ENCODE assay signal across 11 cellular contexts in genomic region chr6:160462116-160462515, GRCh38.
DNase-seq lines count a peak whose midpoint lies in the region; ATAC-seq and TF ChIP-seq lines count a peak whose summit lies in the region.
"Had no signal": no experiment of that assay in that cellular context is flagged by ENCODE, and none has a peak within 500 bp of the region (broad histone marks: within the 10 kb centered on the region; RNA-seq: fewer than 3 reads in every experiment).

No MANE protein-coding gene starts in this region.

- H3K4me3 ChIP-seq in PC-3 (ENCODE audit: low read length) (no peak overlapping the region), upper lobe of right lung (no peak overlapping the region)
- peak overlapping the region; percentile 25 for H3K4me3 ChIP-seq in naive thymus-derived CD4-positive, alpha-beta T cell (ENCODE audit: low read length)
- H3K4me3 ChIP-seq: cardiac muscle cell had no signal

- H3K27me3 Mint-ChIP-seq in T-helper 1 cell treated with Interleukin-12 subunit alpha and Interleukin-12 subunit beta and Interleukin-4 antibody, amounts not matched to agents 30 μg/mL and 1 μg/mL, for 36 hours (ENCODE audit: low read depth), result peaks cover 13% of the 10 kb centered on the region
- no peaks in the 10 kb centered on the region; the same call in 1 of the 2 replicates for H3K27me3 Mint-ChIP-seq in HFFc6 (ENCODE audit: insufficient read depth)
- peaks cover 0 to 51% (median 10%) of the 10 kb centered on the region in 5 donors for H3K27me3 Mint-ChIP-seq in naive thymus-derived CD4-positive, alpha-beta T cell
- peaks cover 3% of the 10 kb centered on the region for H3K27me3 Mint-ChIP-seq in H9 (ENCODE audit: low read depth)

- peaks cover 62% of the 10 kb centered on the region for H3K4me1 Mint-ChIP-seq in T-helper 1 cell treated with Interleukin-12 subunit alpha and Interleukin-12 subunit beta and Interleukin-4 antibody, amounts not matched to agents 30 μg/mL and 1 μg/mL, for 36 hours (ENCODE audit: low read depth)
- H3K4me1 Mint-ChIP-seq in HFFc6 (ENCODE audit: low read depth) (peaks cover 30% of the 10 kb centered on the region), H9 (0 out of 4 replicates have a peak, but pooled peaks cover 0 to 2% of the 10 kb centered on the region in 2 experiments)
- peaks cover 33 to 86% (median 71%) of the 10 kb centered on the region in 7 donors for H3K4me1 Mint-ChIP-seq in naive thymus-derived CD4-positive, alpha-beta T cell

- peak overlapping the region; percentile 83 for H3K27ac Mint-ChIP-seq in T-helper 1 cell treated with Interleukin-12 subunit alpha and Interleukin-12 subunit beta and Interleukin-4 antibody, amounts not matched to agents 30 μg/mL and 1 μg/mL, for 36 hours
- H3K27ac Mint-ChIP-seq in HFFc6 (peak overlapping the region; percentile 72), H9 (no peak overlapping the region)
- peak overlapping the region in 6 of 9 donors; percentile 66 to 98 (median 86) for H3K27ac Mint-ChIP-seq in naive thymus-derived CD4-positive, alpha-beta T cell

- H2BK12ac ChIP-seq in H9 (ENCODE audit: insufficient read length, low read depth, low read length), result no peak overlapping the region

- H3T11ph ChIP-seq in H9 (ENCODE audit: low read length), result no peak overlapping the region

- H4K91ac ChIP-seq in H9 (ENCODE audit: insufficient read length, low read depth, low read length), result no peak overlapping the region

- H3K4me3 Mint-ChIP-seq in T-helper 1 cell treated with Interleukin-12 subunit alpha and Interleukin-12 subunit beta and Interleukin-4 antibody, amounts not matched to agents 30 μg/mL and 1 μg/mL, for 36 hours, result no peak overlapping the region
- H3K4me3 Mint-ChIP-seq in HFFc6 (peak overlapping the region; percentile 14; the same call in 1 of the 2 replicates), H9 (no peak overlapping the region)
- peak overlapping the region in 9 of 10 donors; percentile 66 to 89 (median 72) for H3K4me3 Mint-ChIP-seq in naive thymus-derived CD4-positive, alpha-beta T cell

- H2BK15ac ChIP-seq in H9 (ENCODE audit: low read depth, low read length), result no peak overlapping the region

- H2BK20ac ChIP-seq in H9 (ENCODE audit: low read depth, low read length, poor library complexity, severe bottlenecking), result no peak overlapping the region

- no peaks in the 10 kb centered on the region for H3K79me1 ChIP-seq in H9 (ENCODE audit: insufficient read depth, low read depth, low read length, poor library complexity, severe bottlenecking)

- H2AFZ ChIP-seq in PC-3 (ENCODE audit: low read length), result no peak overlapping the region
- no peak overlapping the region for H2AFZ ChIP-seq in H9 (ENCODE audit: low read length)

- H3K56ac ChIP-seq in H9 (ENCODE audit: insufficient read length, low read depth, low read length), result no peak overlapping the region

- no peak overlapping the region for H2BK5ac ChIP-seq in H9 (ENCODE audit: insufficient read length, low read length)

- H3K27ac ChIP-seq in PC-3 (ENCODE audit: low read length), result peak overlapping the region; percentile 94
- no peak overlapping the region for H3K27ac ChIP-seq in naive thymus-derived CD4-positive, alpha-beta T cell (ENCODE audit: low read depth, low read length)
- no peak overlapping the region for H3K27ac ChIP-seq in upper lobe of right lung
- H3K27ac ChIP-seq in H9 (ENCODE audit: insufficient read length, low read depth, low read length), result no peak overlapping the region
- H3K27ac ChIP-seq: cardiac muscle cell had no signal

- no peak overlapping the region for H2AK5ac ChIP-seq in H9 (ENCODE audit: insufficient read length, low read length)

- H3K18ac ChIP-seq in H9 (ENCODE audit: insufficient read length, low read depth, low read length), result no peak overlapping the region

- H3K9me3 ChIP-seq in PC-3 (ENCODE audit: low read length) (no peaks in the 10 kb centered on the region), upper lobe of right lung (no peaks in the 10 kb centered on the region), H9 (ENCODE audit: control insufficient read depth, low read depth, low read length) (no peaks in the 10 kb centered on the region)
- H3K9me3 ChIP-seq in naive thymus-derived CD4-positive, alpha-beta T cell (ENCODE audit: control insufficient read depth in 2 of 3, low read length in 3 of 3), result no peaks in the 10 kb centered on the region

- peaks cover 13% of the 10 kb centered on the region for H3K9me3 Mint-ChIP-seq in T-helper 1 cell treated with Interleukin-12 subunit alpha and Interleukin-12 subunit beta and Interleukin-4 antibody, amounts not matched to agents 30 μg/mL and 1 μg/mL, for 36 hours
- H3K9me3 Mint-ChIP-seq in HFFc6, result no peaks in the 10 kb centered on the region
- peaks cover 0 to 14% (median 0%) of the 10 kb centered on the region in 11 donors for H3K9me3 Mint-ChIP-seq in naive thymus-derived CD4-positive, alpha-beta T cell
- peaks cover 3 to 7% of the 10 kb centered on the region in 2 experiments; a peak in 3 of 5 replicates for H3K9me3 Mint-ChIP-seq in H9

- H3K36me3 ChIP-seq in PC-3 (ENCODE audit: low read depth, low read length) (peaks cover 3% of the 10 kb centered on the region; the same call in 1 of the 2 replicates), upper lobe of right lung (no peaks in the 10 kb centered on the region)
- H3K36me3 ChIP-seq in naive thymus-derived CD4-positive, alpha-beta T cell (ENCODE audit: control insufficient read depth in 2 of 3, insufficient read depth in 3 of 3, low read length in 3 of 3), result no peaks in the 10 kb centered on the region
- H3K36me3 ChIP-seq: cardiac muscle cell had no signal

- H3K79me2 ChIP-seq in PC-3 (ENCODE audit: low read length), result no peaks in the 10 kb centered on the region
- H3K79me2 ChIP-seq in H9 (ENCODE audit: insufficient read depth, low read length), result no peaks in the 10 kb centered on the region

- intact Hi-C loops in PC-3 (cut with micrococcal nuclease) (loop anchor here (10.0 kb wide), 1 partner anchor 53 kb away; no protein-coding TSS in a partner anchor), upper lobe of right lung (cut with DNase I) (no loop called here)
- intact Hi-C loops in naive thymus-derived CD4-positive, alpha-beta T cell (cut with micrococcal nuclease), result loop anchor here (1.0 to 10.0 kb wide), 12 partner anchors 8 to 1290 kb away; partner anchors contain the start of genes SOD2 (in 2 of the 2), TCP1 (in 2 of the 2), IGF2R (in 1 of the 2) and MAP3K4 (in 1 of the 2)

- H4K8ac ChIP-seq in H9 (replicated peaks; ENCODE audit: insufficient read length, low read depth, low read length), result no peak overlapping the region

- H3K14ac ChIP-seq in H9 (ENCODE audit: insufficient read depth, low read length), result no peak overlapping the region

- 0 out of 2 replicates have a peak overlapping the region, but pooled peaks have one; percentile 50 for H3K4me2 ChIP-seq in PC-3 (ENCODE audit: low read length)
- no peak overlapping the region for H3K4me2 ChIP-seq in H9 (ENCODE audit: insufficient read depth, insufficient read length, low read length)

- DNase-seq in T-helper 1 cell (no peak), HFFc6 (no peak), PC-3 (no peak), upper lobe of right lung (no peak), activated gamma-delta T cell (lab: John Stamatoyannopoulos, UW) (no peak), H9 (no peak)
- no peak for DNase-seq in naive thymus-derived CD4-positive, alpha-beta T cell
- DNase-seq: mesendoderm, SHP77 treated with DMSO at 0.1 percent for 48 hours had no signal

- no peak overlapping the region for H2BK120ac ChIP-seq in H9 (ENCODE audit: low read depth, low read length, poor library complexity, severe bottlenecking)

- no peaks in the 10 kb centered on the region for H3K23me2 ChIP-seq in H9 (ENCODE audit: insufficient read length, low read depth, low read length, poor library complexity, severe bottlenecking)

- H3K27me3 ChIP-seq in PC-3 (ENCODE audit: low read length) (no peaks in the 10 kb centered on the region), upper lobe of right lung (no peaks in the 10 kb centered on the region), H9 (ENCODE audit: insufficient read depth, low read length) (no peaks in the 10 kb centered on the region)
- H3K27me3 ChIP-seq in naive thymus-derived CD4-positive, alpha-beta T cell (ENCODE audit: control insufficient read depth in 2 of 2, insufficient read depth in 2 of 2, low read length in 2 of 2), result no peaks in the 10 kb centered on the region
- H3K27me3 ChIP-seq: cardiac muscle cell had no signal

- H3F3A ChIP-seq in PC-3 (ENCODE audit: low read length, unreplicated experiment), result no peaks in the 10 kb centered on the region

- H3K4ac ChIP-seq in H9 (ENCODE audit: low read depth, low read length), result no peak overlapping the region

- peaks cover 37% of the 10 kb centered on the region for H3K36me3 Mint-ChIP-seq in T-helper 1 cell treated with Interleukin-12 subunit alpha and Interleukin-12 subunit beta and Interleukin-4 antibody, amounts not matched to agents 30 μg/mL and 1 μg/mL, for 36 hours (ENCODE audit: low read depth)
- no peaks in the 10 kb centered on the region for H3K36me3 Mint-ChIP-seq in HFFc6 (ENCODE audit: low read depth)
- H3K36me3 Mint-ChIP-seq in naive thymus-derived CD4-positive, alpha-beta T cell, result peaks cover 0 to 60% (median 0%) of the 10 kb centered on the region in 5 donors
- peaks cover 6 to 14% (median 7%) of the 10 kb centered on the region in 3 experiments; a peak in 4 of 7 replicates for H3K36me3 Mint-ChIP-seq in H9 (ENCODE audit: insufficient read depth in 1 of 3, low read depth in 3 of 3)

- H4K20me1 ChIP-seq in PC-3 (ENCODE audit: low read length) (no peaks in the 10 kb centered on the region), H9 (ENCODE audit: control insufficient read depth, insufficient read depth, insufficient read length) (no peaks in the 10 kb centered on the region)

- H3K9me2 ChIP-seq in PC-3 (replicated peaks; ENCODE audit: low read length), result no peaks in the 10 kb centered on the region

- TF ChIP-seq CTCF in HFFc6 (IDR thresholded peaks at IDR 0.05) (no peak), PC-3 (conservative IDR thresholded peaks at IDR 0.05; ENCODE audit: low read depth, low read length) (no peak), upper lobe of right lung (IDR thresholded peaks at IDR 0.05) (no peak), H9 (conservative IDR thresholded peaks at IDR 0.05) (no peak)

- CTCF ChIA-PET in PC-3 (lab: Charles Lee), result no interaction called here
- CTCF ChIA-PET in naive thymus-derived CD4-positive, alpha-beta T cell (lab: Charles Lee), result interaction anchor here (0.6 to 1.5 kb wide), 3 partner anchors 7 to 59 kb away, joined by 3 to 5 read pairs (median 3); no protein-coding TSS in a partner anchor

- H3K23ac ChIP-seq in H9 (ENCODE audit: insufficient read length, low read depth, low read length), result no peak overlapping the region

- POLR2A ChIA-PET in PC-3 (lab: Charles Lee; ENCODE audit: unreplicated experiment), result no interaction called here
- POLR2A ChIA-PET in naive thymus-derived CD4-positive, alpha-beta T cell (lab: Charles Lee), result interaction anchor here (1.1 kb wide), 1 partner anchor 735 kb away, joined by 5 read pairs; no protein-coding TSS in a partner anchor

- BruUV-seq in PC-3 (replicated peaks; lab: Mats Ljungman, UMichigan), result no TSS peak

- no peak for ATAC-seq in PC-3
- no peak for ATAC-seq in naive thymus-derived CD4-positive, alpha-beta T cell
- no peak for ATAC-seq in upper lobe of right lung

- no peak overlapping the region for H4K5ac ChIP-seq in H9 (ENCODE audit: insufficient read length, low read depth, low read length)

- H3K9ac ChIP-seq in PC-3 (ENCODE audit: low read length), result peak overlapping the region; percentile 24; the same call in 1 of the 2 replicates
- no peak overlapping the region for H3K9ac ChIP-seq in H9 (ENCODE audit: extremely low read depth, insufficient read length, low read length)

- H3K4me1 ChIP-seq in PC-3 (ENCODE audit: insufficient read depth, low read length), result peaks cover 28% of the 10 kb centered on the region
- peaks cover 50 to 56% of the 10 kb centered on the region in 2 donors for H3K4me1 ChIP-seq in naive thymus-derived CD4-positive, alpha-beta T cell (ENCODE audit: control insufficient read depth in 2 of 2, insufficient read depth in 2 of 2, low read length in 2 of 2)
- H3K4me1 ChIP-seq in upper lobe of right lung, result peaks cover 2% of the 10 kb centered on the region
- H3K4me1 ChIP-seq in H9 (ENCODE audit: insufficient read depth, low read length), result no peaks in the 10 kb centered on the region

Comparison
In these comparisons a context has a peak if more than half of its experiments do, and no peak if none do; other contexts are left out.
1. H3K27ac Mint-ChIP-seq: peak in T-helper 1 cell treated with Interleukin-12 subunit alpha and Interleukin-12 subunit beta and Interleukin-4 antibody, amounts not matched to agents 30 μg/mL and 1 μg/mL, for 36 hours (single experiment), HFFc6 (single experiment) and naive thymus-derived CD4-positive, alpha-beta T cell (6 of 9); none in H9 (0 of 3).
2. H3K4me3 Mint-ChIP-seq: peak in HFFc6 (single experiment) and naive thymus-derived CD4-positive, alpha-beta T cell (9 of 10); none in T-helper 1 cell treated with Interleukin-12 subunit alpha and Interleukin-12 subunit beta and Interleukin-4 antibody, amounts not matched to agents 30 μg/mL and 1 μg/mL, for 36 hours (single experiment) and H9 (0 of 2).